In genomic region chr20:3188823-3189413, GRCh38 we compare ENCODE assay signal across 23 cellular contexts. TPM values are rescaled to one million over a fixed set of nuclear protein-coding genes. Genes with fewer than 3 reads are reported as not detected.
DNase-seq lines count a peak whose midpoint lies in the region; ATAC-seq and TF ChIP-seq lines count a peak whose summit lies in the region.
"Had no signal": no experiment of that assay in that cellular context is flagged by ENCODE, and none has a peak within 500 bp of the region (broad histone marks: within the 10 kb centered on the region; RNA-seq: fewer than 3 reads in every experiment).

No MANE protein-coding gene starts in this region.

- no peak for ATAC-seq in CD8-positive, alpha-beta T cell
- ATAC-seq in HG03342 (IDR thresholded peaks at IDR 0.05; ENCODE audit: unreplicated experiment): no peak
- ATAC-seq in HG03196 (IDR thresholded peaks at IDR 0.05; ENCODE audit: unreplicated experiment): no peak
- ATAC-seq: T-cell had no signal

- peaks cover 51% of the 10 kb centered on the region for H3K36me3 Mint-ChIP-seq in CD8-positive, alpha-beta T cell

- peak overlapping the region; percentile 81 for H3K27ac Mint-ChIP-seq in CD8-positive, alpha-beta T cell
- H3K27ac Mint-ChIP-seq: activated CD4-positive, alpha-beta T cell treated with anti-CD3 and anti-CD28 coated beads, Interleukin-2, amount 10 ng/mL, durations not matched to agents 7 days and 5 days; CD4-positive, alpha-beta T cell had no signal

- intact Hi-C loops in A673 (cut with micrococcal nuclease; ENCODE audit: unreplicated experiment): no loop called here
- intact Hi-C loops in CD8-positive, alpha-beta T cell (cut with DNase I, micrococcal nuclease): no loop called here

- POLR2A ChIA-PET in A673 (lab: Charles Lee; ENCODE audit: low non-redundant PET): no interaction called here
- POLR2A ChIA-PET in CD8-positive, alpha-beta T cell (lab: Charles Lee): no interaction called here

- no peaks in the 10 kb centered on the region for H3K4me1 Mint-ChIP-seq in CD8-positive, alpha-beta T cell (ENCODE audit: low read depth)
- H3K4me1 Mint-ChIP-seq: activated CD4-positive, alpha-beta T cell treated with anti-CD3 and anti-CD28 coated beads, Interleukin-2, amount 10 ng/mL, durations not matched to agents 7 days and 5 days had no signal

- no peaks in the 10 kb centered on the region for H3K4me1 ChIP-seq in A673 (ENCODE audit: insufficient read depth, low read length, poor library complexity, severe bottlenecking)
- no peaks in the 10 kb centered on the region for H3K4me1 ChIP-seq in CD8-positive, alpha-beta T cell (ENCODE audit: insufficient read depth, low read length)
- H3K4me1 ChIP-seq: heart left ventricle, vagina had no signal

- no peak for TF ChIP-seq CTCF in A673 (conservative IDR thresholded peaks at IDR 0.05; ENCODE audit: low read depth, low read length)
- TF ChIP-seq CTCF in CD8-positive, alpha-beta T cell (IDR thresholded peaks at IDR 0.05): no peak

- no peaks in the 10 kb centered on the region for H3K9me3 Mint-ChIP-seq in CD8-positive, alpha-beta T cell
- H3K9me3 Mint-ChIP-seq: activated CD4-positive, alpha-beta T cell treated with anti-CD3 and anti-CD28 coated beads, Interleukin-2, amount 10 ng/mL, durations not matched to agents 7 days and 5 days; CD4-positive, alpha-beta T cell; T-cell had no signal

- TSS peak; percentile 27 for BruUV-seq in A673 (replicated peaks; lab: Mats Ljungman, UMichigan)

- H3K27me3 Mint-ChIP-seq in CD8-positive, alpha-beta T cell (ENCODE audit: low read depth): no peaks in the 10 kb centered on the region
- H3K27me3 Mint-ChIP-seq: activated CD4-positive, alpha-beta T cell treated with anti-CD3 and anti-CD28 coated beads, Interleukin-2, amount 10 ng/mL, durations not matched to agents 7 days and 5 days; CD4-positive, alpha-beta T cell; T-cell had no signal

- no peak overlapping the region for H3K4me3 Mint-ChIP-seq in CD8-positive, alpha-beta T cell
- H3K4me3 Mint-ChIP-seq: activated CD4-positive, alpha-beta T cell treated with anti-CD3 and anti-CD28 coated beads, Interleukin-2, amount 10 ng/mL, durations not matched to agents 7 days and 5 days; CD4-positive, alpha-beta T cell; T-cell had no signal

- H3K27ac ChIP-seq in A673 (ENCODE audit: low read depth, low read length, poor library complexity, severe bottlenecking): no peak overlapping the region
- H3K27ac ChIP-seq in CD8-positive, alpha-beta T cell (ENCODE audit: low read depth, low read length): no peak overlapping the region
- H3K27ac ChIP-seq: heart left ventricle, thoracic aorta, vagina had no signal

- no peak overlapping the region for H3K4me3 ChIP-seq in A673 (ENCODE audit: low read depth, low read length, poor library complexity, severe bottlenecking)
- H3K4me3 ChIP-seq in CD8-positive, alpha-beta T cell (ENCODE audit: low read depth, low read length): no peak overlapping the region
- no peak overlapping the region for H3K4me3 ChIP-seq in MG63
- H3K4me3 ChIP-seq: heart left ventricle, thoracic aorta, vagina had no signal

- H3K9me3 ChIP-seq in A673 (ENCODE audit: low read depth, low read length, poor library complexity, severe bottlenecking): no peaks in the 10 kb centered on the region
- no peaks in the 10 kb centered on the region for H3K9me3 ChIP-seq in CD8-positive, alpha-beta T cell (ENCODE audit: low read length)
- no peaks in the 10 kb centered on the region for H3K9me3 ChIP-seq in MG63
- H3K9me3 ChIP-seq: heart left ventricle, thoracic aorta, vagina had no signal

- peaks cover 30% of the 10 kb centered on the region for H3K36me3 ChIP-seq in A673 (ENCODE audit: insufficient read depth, low read length, poor library complexity, severe bottlenecking)
- H3K36me3 ChIP-seq in CD8-positive, alpha-beta T cell (ENCODE audit: insufficient read depth, low read length): peaks cover 32% of the 10 kb centered on the region
- H3K36me3 ChIP-seq in MG63: no peaks in the 10 kb centered on the region

- H3K27me3 ChIP-seq in A673 (replicated peaks; ENCODE audit: insufficient read depth, low read depth, low read length, poor library complexity) (no peaks in the 10 kb centered on the region), MG63 (no peaks in the 10 kb centered on the region)
- no peaks in the 10 kb centered on the region for H3K27me3 ChIP-seq in CD8-positive, alpha-beta T cell (ENCODE audit: insufficient read depth, low read length)
- H3K27me3 ChIP-seq: heart left ventricle, vagina had no signal

- DNase-seq in A673 (ENCODE audit: low spot score) (no peak), RKO (ENCODE audit: low spot score) (peak; percentile 32), kidney tubule cell (ENCODE audit: low spot score) (peak; percentile 10), MG63 (no peak)
- DNase-seq in CD8-positive, alpha-beta T cell: no peak
- DNase-seq: activated CD4-positive, alpha-beta T cell treated with anti-CD3 and anti-CD28 coated beads, Interleukin-2, amount 10 ng/mL, durations not matched to agents 7 days and 5 days; activated CD8-positive, alpha-beta memory T cell treated with anti-CD3 and anti-CD28 coated beads, Interleukin-2, amount 50 U/mL, for 48 hours; activated gamma-delta T cell treated with Interleukin-2 at 50 U/mL for 16 hours; CD4-positive, alpha-beta T cell; central memory CD4-positive, alpha-beta T cell; HCEC 1CT; NCI-H1694; NCI-H82; SIG-M5; small intestine; stimulated activated CD4-positive, alpha-beta T cell treated with anti-CD3 and anti-CD28 coated beads, Interleukin-2, amount 100 ng/mL, for 48 hours; stimulated activated naive CD4-positive, alpha-beta T cell; T-cell had no signal

- CTCF ChIA-PET in A673 (lab: Charles Lee): no interaction called here
- CTCF ChIA-PET in CD8-positive, alpha-beta T cell (lab: Charles Lee): interaction anchor here (1.5 kb wide), 2 partner anchors 21 to 29 kb away, joined by 3 read pairs; no protein-coding TSS in a partner anchor

RNA-seq across cellular contexts. Expression of gene DDRGK1, which starts 15.6 kb away (rescaled TPM):
- 60.2 and 72.0 TPM in 2 replicates for total RNA-seq in A673 (2021)
- total RNA-seq in CD8-positive, alpha-beta T cell: 10 to 100 TPM; 40.6 to 43.5 TPM
- total RNA-seq in MG63 (2014; rRNA removed; shearing (Covaris generic); ENCODE audit: low replicate concordance): 21.7 and 33.5 TPM in 2 replicates

RNA-seq across cellular contexts. Expression of gene LZTS3, which starts 15.6 kb away (rescaled TPM):
- 6.1 and 7.5 TPM in 2 replicates for total RNA-seq in A673 (2021)
- total RNA-seq in CD8-positive, alpha-beta T cell: 10 to 100 TPM; 37.4 to 41.9 TPM
- total RNA-seq in MG63 (2014; rRNA removed; shearing (Covaris generic); ENCODE audit: low replicate concordance): 0.03 TPM in 1 of 2 replicates, not detected in the other

RNA-seq across cellular contexts. Expression of gene ITPA, which starts 20.4 kb away (rescaled TPM):
- 79.9 and 81.3 TPM in 2 replicates for total RNA-seq in A673 (2021)
- total RNA-seq in CD8-positive, alpha-beta T cell: 10 to 100 TPM; 19.4 to 21.3 TPM
- total RNA-seq in MG63 (2014; rRNA removed; shearing (Covaris generic); ENCODE audit: low replicate concordance): 41.3 and 48.5 TPM in 2 replicates

RNA-seq across cellular contexts. Expression of gene FASTKD5, which starts 29.3 kb away (rescaled TPM):
- 17.6 and 20.4 TPM in 2 replicates for total RNA-seq in A673 (2021)
- 10 to 100 TPM; 34.7 to 35.7 TPM for total RNA-seq in CD8-positive, alpha-beta T cell
- 6.9 and 7.9 TPM in 2 replicates for total RNA-seq in MG63 (2014; rRNA removed; shearing (Covaris generic); ENCODE audit: low replicate concordance)

RNA-seq across cellular contexts. Expression of gene UBOX5, which starts 29.3 kb away (rescaled TPM):
- total RNA-seq in A673 (2021): 6.1 and 7.9 TPM in 2 replicates
- total RNA-seq in CD8-positive, alpha-beta T cell: 10 to 100 TPM; 13.2 to 14.7 TPM
- 2.3 and 3.9 TPM in 2 replicates for total RNA-seq in MG63 (2014; rRNA removed; shearing (Covaris generic); ENCODE audit: low replicate concordance)

Comparison
In these comparisons a context has a peak if more than half of its experiments do, and no peak if none do; other contexts are left out.
1. DNase-seq: peak in RKO (single experiment) and kidney tubule cell (single experiment); none in A673 (single experiment), CD8-positive, alpha-beta T cell (0 of 7) and MG63 (single experiment).